Comparison of ENCODE assay signal across 9 cellular contexts in genomic region chr11:108853864-108854263, GRCh38.
DNase-seq lines count a peak whose midpoint lies in the region; ATAC-seq and TF ChIP-seq lines count a peak whose summit lies in the region.
"Had no signal": no experiment of that assay in that cellular context is flagged by ENCODE, and none has a peak within 500 bp of the region (broad histone marks: within the 10 kb centered on the region; RNA-seq: fewer than 3 reads in every experiment).

No MANE protein-coding gene starts in this region.

- no peak overlapping the region for H3K9ac ChIP-seq in SK-N-MC (ENCODE audit: insufficient read length)

- H3K36me3 ChIP-seq in SK-N-MC (ENCODE audit: insufficient read depth, low read length) (peaks cover 3% of the 10 kb centered on the region; the same call in 1 of the 2 replicates), heart left ventricle (no peaks in the 10 kb centered on the region)
- H3K36me3 ChIP-seq: thyroid gland had no signal

- H3K27ac ChIP-seq in SK-N-MC (peak overlapping the region; percentile 85), heart left ventricle (peak overlapping the region; percentile 14 to 82 (median 67))

- intact Hi-C loops in heart left ventricle (cut with DNase I): no loop called here

- peak; percentile 68 for ATAC-seq in GM18511 (IDR thresholded peaks at IDR 0.05; ENCODE audit: unreplicated experiment)
- peak; percentile 46 for ATAC-seq in HG02571 (IDR thresholded peaks at IDR 0.05; ENCODE audit: unreplicated experiment)
- peak in 3 of 4 donors; percentile 48 to 62 (median 49) for ATAC-seq in heart left ventricle

- TF ChIP-seq CTCF in heart left ventricle (IDR thresholded peaks at IDR 0.05): no peak

- peaks cover 0 to 41% (median 27%) of the 10 kb centered on the region in 12 donors for H3K4me1 ChIP-seq in heart left ventricle

- H3K9me3 ChIP-seq in SK-N-MC (ENCODE audit: low read depth, low read length) (no peaks in the 10 kb centered on the region), heart left ventricle (no peaks in the 10 kb centered on the region)
- H3K9me3 ChIP-seq: thyroid gland had no signal

- H3K4me3 ChIP-seq in SK-N-MC: no peak overlapping the region
- H3K4me3 ChIP-seq in heart left ventricle: peak overlapping the region in 9 of 12 donors; percentile 9 to 45 (median 34)
- H3K4me3 ChIP-seq: thyroid gland had no signal

- WGBS in heart left ventricle, 4 donors: 0 to 8% (median 7%) methylated on average over 1 of the region's 1 CpG

- no peak for DNase-seq in SK-N-MC (ENCODE audit: low read depth, low spot score)
- peak in 1 of 5 donors; percentile 35 for DNase-seq in heart left ventricle
- peak; percentile 58 for DNase-seq in superior temporal gyrus (ENCODE audit: extremely low spot score)
- DNase-seq in NCI-H187 (lab: John Stamatoyannopoulos, UW): no peak
- DNase-seq in NCI-H1105 (lab: John Stamatoyannopoulos, UW): no peak
- no peak for DNase-seq in amniotic stem cell (lab: John Stamatoyannopoulos, UW)

- no peak for TF ChIP-seq POLR2A in heart left ventricle (IDR thresholded peaks at IDR 0.05)

- H3K27me3 ChIP-seq in heart left ventricle: no peaks in the 10 kb centered on the region
- H3K27me3 ChIP-seq: thyroid gland had no signal
